11 cellular contexts compared by ENCODE assay signal in the genomic region with DNA sequence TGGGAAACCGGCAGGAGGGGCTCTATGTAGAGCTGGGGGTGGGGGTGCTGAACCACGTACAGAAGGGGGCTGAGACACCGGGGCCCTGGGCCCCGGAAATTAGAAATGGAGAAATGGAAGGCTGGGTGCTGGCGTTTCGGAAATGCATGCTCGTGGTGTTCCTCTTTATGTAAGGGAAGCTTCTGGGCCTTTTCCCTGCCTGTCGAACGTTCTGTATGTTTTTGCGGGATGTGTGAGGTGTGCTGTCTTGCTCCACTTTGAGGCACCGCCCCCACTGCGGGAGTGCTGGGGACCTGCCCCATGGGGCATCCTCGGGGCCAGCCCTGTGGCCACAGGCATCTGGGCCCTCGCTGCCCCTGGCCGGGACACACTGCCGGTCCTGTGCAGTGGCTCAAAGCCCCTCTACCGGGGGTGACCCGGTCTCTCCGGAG. TPM values are rescaled to one million over a fixed set of nuclear protein-coding genes. Genes with fewer than 3 reads are reported as not detected.
DNase-seq lines count a peak whose midpoint lies in the region; ATAC-seq lines count a peak whose summit lies in the region.
"Had no signal": no experiment of that assay in that cellular context is flagged by ENCODE, and none has a peak within 500 bp of the region (broad histone marks: within the 10 kb centered on the region; RNA-seq: fewer than 3 reads in every experiment).

No MANE protein-coding gene starts in this region.

- ATAC-seq in activated T-helper 17 cell treated with anti-CD3 and anti-CD28 coated beads, Interleukin-2, amount 50 U/mL, for 72 hours (replicated peaks) = no peak
- no peak for ATAC-seq in stimulated activated naive B cell treated with anti-CD40 and anti-IgM and Interleukin-4, amounts not matched to agents 10 μg/mL and 1 μg/mL and 100 μg/mL, for 72 hours (replicated peaks)

- H3K27me3 Mint-ChIP-seq in T-helper 2 cell treated with Interferon-gamma antibody and Interleukin-4, amounts not matched to agents 5 μg/mL and 100 μg/mL, for 36 hours (ENCODE audit: low read depth) = peaks cover 66% of the 10 kb centered on the region
- peaks cover 25% of the 10 kb centered on the region for H3K27me3 Mint-ChIP-seq in activated T-helper 17 cell treated with anti-CD3 and anti-CD28 coated beads, Interleukin-2, amount 50 U/mL, for 72 hours
- peaks cover 11 to 15% (median 11%) of the 10 kb centered on the region in 3 donors for H3K27me3 Mint-ChIP-seq in immature natural killer cell (ENCODE audit: low read depth in 3 of 3)
- H3K27me3 Mint-ChIP-seq in stimulated activated naive B cell treated with anti-CD40 and anti-IgM and Interleukin-4, amounts not matched to agents 10 μg/mL and 1 μg/mL and 100 μg/mL, for 72 hours = peaks cover 37 to 66% of the 10 kb centered on the region in 2 donors

- no peaks in the 10 kb centered on the region for H3K9me3 Mint-ChIP-seq in T-helper 2 cell treated with Interferon-gamma antibody and Interleukin-4, amounts not matched to agents 5 μg/mL and 100 μg/mL, for 36 hours
- no peaks in the 10 kb centered on the region for H3K9me3 Mint-ChIP-seq in activated T-helper 17 cell treated with anti-CD3 and anti-CD28 coated beads, Interleukin-2, amount 50 U/mL, for 72 hours
- no peaks in the 10 kb centered on the region for H3K9me3 Mint-ChIP-seq in immature natural killer cell
- H3K9me3 Mint-ChIP-seq in stimulated activated naive B cell treated with anti-CD40 and anti-IgM and Interleukin-4, amounts not matched to agents 10 μg/mL and 1 μg/mL and 100 μg/mL, for 72 hours = no peaks in the 10 kb centered on the region
- H3K9me3 Mint-ChIP-seq: neural crest cell had no signal

- peaks cover 7% of the 10 kb centered on the region for H3K4me1 Mint-ChIP-seq in T-helper 2 cell treated with Interferon-gamma antibody and Interleukin-4, amounts not matched to agents 5 μg/mL and 100 μg/mL, for 36 hours (ENCODE audit: low read depth)
- H3K4me1 Mint-ChIP-seq in activated T-helper 17 cell treated with anti-CD3 and anti-CD28 coated beads, Interleukin-2, amount 50 U/mL, for 72 hours = peaks cover 3% of the 10 kb centered on the region
- peaks cover 5 to 12% of the 10 kb centered on the region in 2 donors for H3K4me1 Mint-ChIP-seq in immature natural killer cell
- H3K4me1 Mint-ChIP-seq in stimulated activated naive B cell treated with anti-CD40 and anti-IgM and Interleukin-4, amounts not matched to agents 10 μg/mL and 1 μg/mL and 100 μg/mL, for 72 hours = peaks cover 19 to 48% of the 10 kb centered on the region in 2 donors

- H3K4me3 Mint-ChIP-seq in T-helper 2 cell treated with Interferon-gamma antibody and Interleukin-4, amounts not matched to agents 5 μg/mL and 100 μg/mL, for 36 hours = peak overlapping the region; percentile 43
- peak overlapping the region; percentile 55 for H3K4me3 Mint-ChIP-seq in activated T-helper 17 cell treated with anti-CD3 and anti-CD28 coated beads, Interleukin-2, amount 50 U/mL, for 72 hours
- H3K4me3 Mint-ChIP-seq in immature natural killer cell = peak overlapping the region; percentile 27 to 75 (median 57)
- peak overlapping the region; percentile 36 to 74 for H3K4me3 Mint-ChIP-seq in stimulated activated naive B cell treated with anti-CD40 and anti-IgM and Interleukin-4, amounts not matched to agents 10 μg/mL and 1 μg/mL and 100 μg/mL, for 72 hours
- H3K4me3 Mint-ChIP-seq: neural crest cell had no signal

- H3K36me3 Mint-ChIP-seq in T-helper 2 cell treated with Interferon-gamma antibody and Interleukin-4, amounts not matched to agents 5 μg/mL and 100 μg/mL, for 36 hours (ENCODE audit: low read depth) = no peaks in the 10 kb centered on the region
- no peaks in the 10 kb centered on the region for H3K36me3 Mint-ChIP-seq in activated T-helper 17 cell treated with anti-CD3 and anti-CD28 coated beads, Interleukin-2, amount 50 U/mL, for 72 hours (ENCODE audit: low read depth)
- H3K36me3 Mint-ChIP-seq in immature natural killer cell = no peaks in the 10 kb centered on the region
- no peaks in the 10 kb centered on the region for H3K36me3 Mint-ChIP-seq in stimulated activated naive B cell treated with anti-CD40 and anti-IgM and Interleukin-4, amounts not matched to agents 10 μg/mL and 1 μg/mL and 100 μg/mL, for 72 hours

- no peak overlapping the region for H3K27ac Mint-ChIP-seq in T-helper 2 cell treated with Interferon-gamma antibody and Interleukin-4, amounts not matched to agents 5 μg/mL and 100 μg/mL, for 36 hours
- H3K27ac Mint-ChIP-seq in activated T-helper 17 cell treated with anti-CD3 and anti-CD28 coated beads, Interleukin-2, amount 50 U/mL, for 72 hours = no peak overlapping the region
- no peak overlapping the region for H3K27ac Mint-ChIP-seq in immature natural killer cell
- peak overlapping the region; percentile 65 for H3K27ac Mint-ChIP-seq in stimulated activated naive B cell treated with anti-CD40 and anti-IgM and Interleukin-4, amounts not matched to agents 10 μg/mL and 1 μg/mL and 100 μg/mL, for 72 hours

- DNase-seq in T-helper 2 cell treated with Interferon-gamma antibody and Interleukin-4, amounts not matched to agents 5 μg/mL and 100 μg/mL, for 36 hours (ENCODE audit: low spot score) = no peak
- no peak for DNase-seq in T-helper 2 cell
- no peak for DNase-seq in immature natural killer cell
- no peak for DNase-seq in stimulated activated naive B cell treated with anti-CD40 and anti-IgM and Interleukin-4, amounts not matched to agents 10 μg/mL and 1 μg/mL and 100 μg/mL, for 72 hours
- no peak for DNase-seq in globus pallidus (ENCODE audit: low spot score)
- DNase-seq in hypothalamus (lab: John Stamatoyannopoulos, UW) = no peak
- DNase-seq in NCI-H524 (lab: John Stamatoyannopoulos, UW) = no peak
- DNase-seq: NCI-H1417 treated with DMSO at 0.1 percent for 48 hours, T-helper 1 cell had no signal

RNA-seq across cellular contexts. Expression of gene VENTX, which starts 1.7 kb away (rescaled TPM):
- total RNA-seq in activated T-helper 17 cell treated with anti-CD3 and anti-CD28 coated beads, Interleukin-2, amount 50 U/mL, for 72 hours = under 1 TPM in 1 of 2 donors, not detected in 1; 0.21 TPM
- under 1 TPM in 1 of 3 donors, not detected in 2; 0.24 TPM for polyA plus RNA-seq in immature natural killer cell
- total RNA-seq: neural crest cell had no signal

RNA-seq across cellular contexts. Expression of gene UTF1, which starts 5.9 kb away (rescaled TPM):
- not detected for total RNA-seq in activated T-helper 17 cell treated with anti-CD3 and anti-CD28 coated beads, Interleukin-2, amount 50 U/mL, for 72 hours
- not detected for polyA plus RNA-seq in immature natural killer cell
- total RNA-seq: neural crest cell had no signal

RNA-seq across cellular contexts. Expression of gene ADAM8, which starts 40.8 kb away (rescaled TPM):
- 100 to 1,000 TPM in 1 of 2 donors, 10 to 100 TPM in 1; 83.7 to 336 TPM for total RNA-seq in activated T-helper 17 cell treated with anti-CD3 and anti-CD28 coated beads, Interleukin-2, amount 50 U/mL, for 72 hours
- 100 to 1,000 TPM; 143 to 294 (median 153) TPM for polyA plus RNA-seq in immature natural killer cell
